Comparison of ENCODE assay signal across 1 cellular context in the genomic region with DNA sequence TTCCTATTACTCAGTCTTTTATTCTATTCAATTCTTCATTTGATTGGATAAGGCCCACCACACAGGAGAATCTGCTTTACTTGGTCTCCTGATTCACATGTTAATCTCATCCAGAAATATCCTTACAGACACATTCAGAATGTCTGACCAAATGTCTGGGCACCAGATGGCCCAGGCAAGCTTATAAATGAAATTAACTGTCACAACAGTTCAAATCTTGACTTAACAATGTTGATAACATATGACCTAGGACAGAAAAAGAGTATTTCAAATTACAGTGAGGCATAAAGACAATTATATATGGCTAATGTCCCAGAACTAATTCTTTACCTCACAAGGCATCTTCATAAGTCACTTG.
A peak's percentile ranks its signal among the peaks of the same experiment; 100 is the strongest.
TF ChIP-seq lines count a peak whose summit lies in the region.

No MANE protein-coding gene starts in this region.

TF ChIP-seq in SK-N-SH treated with all-trans-retinoic acid at 6 μM for 48 hours, 23 proteins besides CTCF, POLR2A, EP300 and RAD21 (continued from another document):
- TF ChIP-seq, protein P1, sequence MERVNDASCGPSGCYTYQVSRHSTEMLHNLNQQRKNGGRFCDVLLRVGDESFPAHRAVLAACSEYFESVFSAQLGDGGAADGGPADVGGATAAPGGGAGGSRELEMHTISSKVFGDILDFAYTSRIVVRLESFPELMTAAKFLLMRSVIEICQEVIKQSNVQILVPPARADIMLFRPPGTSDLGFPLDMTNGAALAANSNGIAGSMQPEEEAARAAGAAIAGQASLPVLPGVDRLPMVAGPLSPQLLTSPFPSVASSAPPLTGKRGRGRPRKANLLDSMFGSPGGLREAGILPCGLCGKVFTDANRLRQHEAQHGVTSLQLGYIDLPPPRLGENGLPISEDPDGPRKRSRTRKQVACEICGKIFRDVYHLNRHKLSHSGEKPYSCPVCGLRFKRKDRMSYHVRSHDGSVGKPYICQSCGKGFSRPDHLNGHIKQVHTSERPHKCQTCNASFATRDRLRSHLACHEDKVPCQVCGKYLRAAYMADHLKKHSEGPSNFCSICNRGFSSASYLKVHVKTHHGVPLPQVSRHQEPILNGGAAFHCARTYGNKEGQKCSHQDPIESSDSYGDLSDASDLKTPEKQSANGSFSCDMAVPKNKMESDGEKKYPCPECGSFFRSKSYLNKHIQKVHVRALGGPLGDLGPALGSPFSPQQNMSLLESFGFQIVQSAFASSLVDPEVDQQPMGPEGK (CRISPR knock-in tag; IDR thresholded peaks at IDR 0.05; ENCODE audit: borderline replicate concordance): no peak
- TF ChIP-seq, protein P2, sequence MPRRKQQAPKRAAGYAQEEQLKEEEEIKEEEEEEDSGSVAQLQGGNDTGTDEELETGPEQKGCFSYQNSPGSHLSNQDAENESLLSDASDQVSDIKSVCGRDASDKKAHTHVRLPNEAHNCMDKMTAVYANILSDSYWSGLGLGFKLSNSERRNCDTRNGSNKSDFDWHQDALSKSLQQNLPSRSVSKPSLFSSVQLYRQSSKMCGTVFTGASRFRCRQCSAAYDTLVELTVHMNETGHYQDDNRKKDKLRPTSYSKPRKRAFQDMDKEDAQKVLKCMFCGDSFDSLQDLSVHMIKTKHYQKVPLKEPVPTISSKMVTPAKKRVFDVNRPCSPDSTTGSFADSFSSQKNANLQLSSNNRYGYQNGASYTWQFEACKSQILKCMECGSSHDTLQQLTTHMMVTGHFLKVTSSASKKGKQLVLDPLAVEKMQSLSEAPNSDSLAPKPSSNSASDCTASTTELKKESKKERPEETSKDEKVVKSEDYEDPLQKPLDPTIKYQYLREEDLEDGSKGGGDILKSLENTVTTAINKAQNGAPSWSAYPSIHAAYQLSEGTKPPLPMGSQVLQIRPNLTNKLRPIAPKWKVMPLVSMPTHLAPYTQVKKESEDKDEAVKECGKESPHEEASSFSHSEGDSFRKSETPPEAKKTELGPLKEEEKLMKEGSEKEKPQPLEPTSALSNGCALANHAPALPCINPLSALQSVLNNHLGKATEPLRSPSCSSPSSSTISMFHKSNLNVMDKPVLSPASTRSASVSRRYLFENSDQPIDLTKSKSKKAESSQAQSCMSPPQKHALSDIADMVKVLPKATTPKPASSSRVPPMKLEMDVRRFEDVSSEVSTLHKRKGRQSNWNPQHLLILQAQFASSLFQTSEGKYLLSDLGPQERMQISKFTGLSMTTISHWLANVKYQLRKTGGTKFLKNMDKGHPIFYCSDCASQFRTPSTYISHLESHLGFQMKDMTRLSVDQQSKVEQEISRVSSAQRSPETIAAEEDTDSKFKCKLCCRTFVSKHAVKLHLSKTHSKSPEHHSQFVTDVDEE (CRISPR knock-in tag; IDR thresholded peaks at IDR 0.05): peak; percentile 62; the same call in 1 of the 2 replicates
